Comparison of ENCODE assay signal across 9 cellular contexts in genomic region chr2:102051659-102052366, GRCh38.
A peak's percentile ranks its signal among the peaks of the same experiment; 100 is the strongest.
DNase-seq lines count a peak whose midpoint lies in the region; ATAC-seq and TF ChIP-seq lines count a peak whose summit lies in the region.
"Had no signal": no experiment of that assay in that cellular context is flagged by ENCODE, and none has a peak within 500 bp of the region (broad histone marks: within the 10 kb centered on the region; RNA-seq: fewer than 3 reads in every experiment).

No MANE protein-coding gene starts in this region.

- WGBS in prostate gland: 63% methylated on average over 8 of the region's 8 CpGs

- no peak overlapping the region for H3K4me3 ChIP-seq in prostate gland

- TF ChIP-seq POLR2A in prostate gland (IDR thresholded peaks at IDR 0.05): no peak

- no peaks in the 10 kb centered on the region for H3K36me3 ChIP-seq in prostate gland

- peaks cover 11% of the 10 kb centered on the region for H3K4me1 ChIP-seq in prostate gland (replicated peaks)

- ATAC-seq in Right ventricle myocardium superior (ENCODE audit: poor library complexity) (peak; percentile 68), GM18517 (IDR thresholded peaks at IDR 0.05; ENCODE audit: unreplicated experiment) (no peak), GM18861 (IDR thresholded peaks at IDR 0.05; ENCODE audit: unreplicated experiment) (no peak)

- no peaks in the 10 kb centered on the region for H3K27me3 ChIP-seq in prostate gland (replicated peaks; ENCODE audit: insufficient read depth)

- peak overlapping the region; percentile 77 to 82 for H3K27ac ChIP-seq in prostate gland

- intact Hi-C loops in Right ventricle myocardium superior (cut with DNase I) (no loop called here), prostate gland (cut with DNase I) (loop anchor here (5.0 kb wide), 1 partner anchor 50 kb away; no protein-coding TSS in a partner anchor)

- TF ChIP-seq CTCF in prostate gland (IDR thresholded peaks at IDR 0.05): no peak
- TF ChIP-seq CTCF in GM10266 (IDR thresholded peaks at IDR 0.05; ENCODE audit: control insufficient read depth, insufficient read depth, low read depth, missing control alignments): no peak

- DNase-seq in A172 (ENCODE audit: low spot score) (peak; percentile 39), RPMI7951 (ENCODE audit: low read depth) (peak; percentile 77), Right ventricle myocardium superior (no peak), prostate gland (ENCODE audit: low spot score) (no peak), GDM1 (lab: John Stamatoyannopoulos, UW) (no peak), GM10266 (ENCODE audit: extremely low spot score) (no peak)
- DNase-seq: NCI-H1694 had no signal

- H3K9me3 ChIP-seq in prostate gland: no peaks in the 10 kb centered on the region

Comparison
In these comparisons a context has a peak if more than half of its experiments do, and no peak if none do; other contexts are left out.
1. DNase-seq: peak in A172 (single experiment) and RPMI7951 (single experiment); none in Right ventricle myocardium superior (single experiment), prostate gland (single experiment), GDM1 (single experiment) and GM10266 (single experiment).